In genomic region chr5:143101134-143101533, GRCh38 we compare ENCODE assay signal across 13 cellular contexts.
DNase-seq lines count a peak whose midpoint lies in the region; ATAC-seq and TF ChIP-seq lines count a peak whose summit lies in the region.
"Had no signal": no experiment of that assay in that cellular context is flagged by ENCODE, and none has a peak within 500 bp of the region (broad histone marks: within the 10 kb centered on the region; RNA-seq: fewer than 3 reads in every experiment).

No MANE protein-coding gene starts in this region.

- intact Hi-C loops in left colon (cut with DNase I, micrococcal nuclease) = no loop called here

- H3K4me3 ChIP-seq in Peyer's patch = no peak overlapping the region
- H3K4me3 ChIP-seq: skin epidermis had no signal

- peaks cover 12% of the 10 kb centered on the region for H3K36me3 Mint-ChIP-seq in activated naive CD4-positive, alpha-beta T cell treated with anti-CD3 and anti-CD28 coated beads, Interleukin-2, amount 10 ng/mL, durations not matched to agents 7 days and 5 days
- peaks cover 15% of the 10 kb centered on the region for H3K36me3 Mint-ChIP-seq in stimulated activated naive CD8-positive, alpha-beta T cell treated with anti-CD3 and anti-CD28 coated beads, Interleukin-15, Interleukin-2, amounts not matched to agents 100 ng/mL and 50 ng/mL, for 24 hours (ENCODE audit: low read depth)

- H3K4me1 Mint-ChIP-seq in activated naive CD4-positive, alpha-beta T cell treated with anti-CD3 and anti-CD28 coated beads, Interleukin-2, amount 10 ng/mL, durations not matched to agents 7 days and 5 days = peaks cover 28% of the 10 kb centered on the region
- H3K4me1 Mint-ChIP-seq in stimulated activated naive CD8-positive, alpha-beta T cell treated with anti-CD3 and anti-CD28 coated beads, Interleukin-15, Interleukin-2, amounts not matched to agents 100 ng/mL and 50 ng/mL, for 24 hours (ENCODE audit: low read depth) = peaks cover 44% of the 10 kb centered on the region

- no peaks in the 10 kb centered on the region for H3K27me3 Mint-ChIP-seq in activated naive CD4-positive, alpha-beta T cell treated with anti-CD3 and anti-CD28 coated beads, Interleukin-2, amount 10 ng/mL, durations not matched to agents 7 days and 5 days
- no peaks in the 10 kb centered on the region for H3K27me3 Mint-ChIP-seq in stimulated activated naive CD8-positive, alpha-beta T cell treated with anti-CD3 and anti-CD28 coated beads, Interleukin-15, Interleukin-2, amounts not matched to agents 100 ng/mL and 50 ng/mL, for 24 hours

- CTCF ChIA-PET in activated naive CD4-positive, alpha-beta T cell treated with anti-CD3 and anti-CD28 coated beads, Interleukin-2, amount 10 ng/mL, durations not matched to agents 7 days and 5 days (lab: Charles Lee) = interaction anchor here (0.7 kb wide), 1 partner anchor 86 kb away, joined by 3 read pairs; no protein-coding TSS in a partner anchor

- H3K36me3 ChIP-seq in Peyer's patch = no peaks in the 10 kb centered on the region

- H3K27ac ChIP-seq in Peyer's patch = no peak overlapping the region
- H3K27ac ChIP-seq: epithelial cell of prostate had no signal

- H3K9me3 ChIP-seq in Peyer's patch = no peaks in the 10 kb centered on the region

- no peaks in the 10 kb centered on the region for H3K4me1 ChIP-seq in Peyer's patch

- TF ChIP-seq CTCF in Peyer's patch (IDR thresholded peaks at IDR 0.05) = no peak

- peak; percentile 23 for DNase-seq in activated naive CD4-positive, alpha-beta T cell treated with anti-CD3 and anti-CD28 coated beads, Interleukin-2, amount 10 ng/mL, durations not matched to agents 7 days and 5 days
- no peak for DNase-seq in activated naive CD4-positive, alpha-beta T cell treated with anti-CD3 and anti-CD28 coated beads, Interleukin-2, amount 50 U/mL, for 16 hours
- DNase-seq in LoVo (ENCODE audit: low spot score) (no peak), left colon (no peak), Peyer's patch (no peak)
- DNase-seq: activated effector memory CD4-positive, alpha-beta T cell treated with anti-CD3 and anti-CD28 coated beads, Interleukin-2, amount 50 U/mL, for 16 hours; GOT3; SIG-M5 had no signal

- no peaks in the 10 kb centered on the region for H3K27me3 ChIP-seq in Peyer's patch

- H3K27ac Mint-ChIP-seq in activated naive CD4-positive, alpha-beta T cell treated with anti-CD3 and anti-CD28 coated beads, Interleukin-2, amount 10 ng/mL, durations not matched to agents 7 days and 5 days = peak overlapping the region; percentile 85
- H3K27ac Mint-ChIP-seq in stimulated activated naive CD8-positive, alpha-beta T cell treated with anti-CD3 and anti-CD28 coated beads, Interleukin-15, Interleukin-2, amounts not matched to agents 100 ng/mL and 50 ng/mL, for 24 hours = peak overlapping the region; percentile 99

- no peaks in the 10 kb centered on the region for H3K9me3 Mint-ChIP-seq in activated naive CD4-positive, alpha-beta T cell treated with anti-CD3 and anti-CD28 coated beads, Interleukin-2, amount 10 ng/mL, durations not matched to agents 7 days and 5 days
- no peaks in the 10 kb centered on the region for H3K9me3 Mint-ChIP-seq in stimulated activated naive CD8-positive, alpha-beta T cell treated with anti-CD3 and anti-CD28 coated beads, Interleukin-15, Interleukin-2, amounts not matched to agents 100 ng/mL and 50 ng/mL, for 24 hours

- H3K4me3 Mint-ChIP-seq in activated naive CD4-positive, alpha-beta T cell treated with anti-CD3 and anti-CD28 coated beads, Interleukin-2, amount 10 ng/mL, durations not matched to agents 7 days and 5 days = no peak overlapping the region
- H3K4me3 Mint-ChIP-seq in stimulated activated naive CD8-positive, alpha-beta T cell treated with anti-CD3 and anti-CD28 coated beads, Interleukin-15, Interleukin-2, amounts not matched to agents 100 ng/mL and 50 ng/mL, for 24 hours = peak overlapping the region; percentile 68

- ATAC-seq in GM21737 (IDR thresholded peaks at IDR 0.05; ENCODE audit: unreplicated experiment) (peak; percentile 84), HG03521 (IDR thresholded peaks at IDR 0.05; ENCODE audit: unreplicated experiment) (peak; percentile 90), left colon (no peak)

- no peak for TF ChIP-seq POLR2A in Peyer's patch (IDR thresholded peaks at IDR 0.05)
